26 cellular contexts compared by ENCODE assay signal in the genomic region with DNA sequence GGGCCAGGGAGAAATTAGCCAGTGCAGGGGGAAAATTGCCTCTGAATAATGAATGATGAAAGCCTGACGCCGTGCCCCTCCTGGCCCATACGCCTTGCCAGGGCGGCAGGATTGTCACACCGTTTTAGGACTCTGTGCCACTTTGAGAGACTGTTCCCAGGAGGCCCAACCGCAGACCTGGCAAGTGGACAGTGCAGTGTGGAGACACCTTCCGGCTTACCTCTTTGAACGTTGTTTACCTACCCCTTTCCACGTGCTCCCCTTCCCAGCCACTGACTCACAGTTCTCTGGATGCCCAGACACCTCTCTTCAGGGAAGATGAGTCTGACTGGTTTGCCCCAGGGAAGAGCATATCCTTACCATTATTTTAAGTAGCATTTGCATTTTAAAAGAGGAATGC.
DNase-seq lines count a peak whose midpoint lies in the region; ATAC-seq and TF ChIP-seq lines count a peak whose summit lies in the region.
"Had no signal": no experiment of that assay in that cellular context is flagged by ENCODE, and none has a peak within 500 bp of the region (broad histone marks: within the 10 kb centered on the region; RNA-seq: fewer than 3 reads in every experiment).

No MANE protein-coding gene starts in this region.

- dilution Hi-C loops in mammary epithelial cell (cut with HindIII; ENCODE audit: low sequenced_read_pairs) = loop anchor here (5.0 kb wide), 1 partner anchor 45 kb away; no protein-coding TSS in a partner anchor

- H3K4me3 ChIP-seq in mammary epithelial cell (replicated peaks in 1 of 3; ENCODE audit: insufficient read depth in 1 of 3, low read depth in 2 of 3, low read length in 3 of 3) (no peak overlapping the region), PC-3 (ENCODE audit: low read length) (no peak overlapping the region), smooth muscle cell (no peak overlapping the region), colonic mucosa (no peak overlapping the region)
- H3K4me3 ChIP-seq: cardiac muscle cell had no signal

- H3K9me3 Mint-ChIP-seq in MCF 10A (ENCODE audit: unreplicated experiment) = peaks cover 8% of the 10 kb centered on the region

- H3K36me3 ChIP-seq in mammary epithelial cell (ENCODE audit: insufficient read depth, low read length) (no peaks in the 10 kb centered on the region), PC-3 (ENCODE audit: low read depth, low read length) (no peaks in the 10 kb centered on the region), smooth muscle cell (ENCODE audit: low read depth) (no peaks in the 10 kb centered on the region), colonic mucosa (no peaks in the 10 kb centered on the region)
- H3K36me3 ChIP-seq: cardiac muscle cell had no signal

- H3K4me1 Mint-ChIP-seq in MCF 10A (ENCODE audit: insufficient read depth, unreplicated experiment) = peaks cover 7% of the 10 kb centered on the region
- H3K4me1 Mint-ChIP-seq: activated naive CD4-positive, alpha-beta T cell treated with anti-CD3 and anti-CD28 coated beads, Interleukin-2, amount 50 U/mL, for 24 hours; stimulated activated effector memory CD8-positive, alpha-beta T cell treated with anti-CD3 and anti-CD28 coated beads, Interleukin-12 subunit alpha, Interleukin-12 subunit beta, amount 100 ng/mL, for 72 hours had no signal

- no peaks in the 10 kb centered on the region for H3K9me2 ChIP-seq in PC-3 (replicated peaks; ENCODE audit: low read length)

- H2AFZ ChIP-seq in mammary epithelial cell (ENCODE audit: low read depth, low read length) = no peak overlapping the region
- H2AFZ ChIP-seq in PC-3 (ENCODE audit: low read length) = no peak overlapping the region
- H2AFZ ChIP-seq in smooth muscle cell (ENCODE audit: low read depth) = no peak overlapping the region

- CTCF ChIA-PET in MCF 10A (lab: Yijun Ruan, JAX) (no interaction called here), mammary epithelial cell (lab: Charles Lee; ENCODE audit: low non-redundant PET) (no interaction called here), PC-3 (lab: Charles Lee) (no interaction called here)

- H3K4me1 ChIP-seq in mammary epithelial cell (ENCODE audit: insufficient read depth, low read length) (no peaks in the 10 kb centered on the region), PC-3 (ENCODE audit: insufficient read depth, low read length) (peaks cover 5% of the 10 kb centered on the region; the same call in 1 of the 2 replicates), foreskin keratinocyte (no peaks in the 10 kb centered on the region), smooth muscle cell (ENCODE audit: low read depth) (no peaks in the 10 kb centered on the region), colonic mucosa (no peaks in the 10 kb centered on the region)

- H3K9me3 ChIP-seq in mammary epithelial cell (replicated peaks; ENCODE audit: insufficient read depth, low read length) = no peaks in the 10 kb centered on the region
- H3K9me3 ChIP-seq in PC-3 (ENCODE audit: low read length) = no peaks in the 10 kb centered on the region
- no peaks in the 10 kb centered on the region for H3K9me3 ChIP-seq in smooth muscle cell (replicated peaks; ENCODE audit: low read depth)
- H3K9me3 ChIP-seq in colonic mucosa = no peaks in the 10 kb centered on the region

- in situ Hi-C loops in mammary epithelial cell (cut with MboI; ENCODE audit: low sequenced_read_pairs in 2 of 2) = no loop called here

- H3K79me2 ChIP-seq in mammary epithelial cell (ENCODE audit: insufficient read depth, low read length) = no peaks in the 10 kb centered on the region
- H3K79me2 ChIP-seq in PC-3 (ENCODE audit: low read length) = no peaks in the 10 kb centered on the region
- H3K79me2 ChIP-seq in smooth muscle cell (ENCODE audit: low read depth) = no peaks in the 10 kb centered on the region

- H4K20me1 ChIP-seq in mammary epithelial cell (ENCODE audit: insufficient read depth, low read length) = no peaks in the 10 kb centered on the region
- H4K20me1 ChIP-seq in PC-3 (ENCODE audit: low read length) = no peaks in the 10 kb centered on the region
- H4K20me1 ChIP-seq in smooth muscle cell (ENCODE audit: low read depth) = no peaks in the 10 kb centered on the region

- H3K4me2 ChIP-seq in mammary epithelial cell (ENCODE audit: insufficient read depth, low read depth, low read length) (no peak overlapping the region), PC-3 (ENCODE audit: low read length) (0 out of 2 replicates have a peak overlapping the region, but pooled peaks have one; percentile 5), smooth muscle cell (no peak overlapping the region)

- no peaks in the 10 kb centered on the region for H3K27me3 Mint-ChIP-seq in MCF 10A (ENCODE audit: insufficient read depth, unreplicated experiment)
- H3K27me3 Mint-ChIP-seq: dendritic cell treated with granulocyte-macrophage colony-stimulating factor and Interleukin-4, amounts not matched to agents 40 ng/mL and 50 ng/mL, for 4 days had no signal

- DNase-seq in MCF 10A (ENCODE audit: unreplicated experiment) (peak; percentile 78), mammary epithelial cell (no peak), PC-3 (peak; percentile 72), foreskin keratinocyte (peak; percentile 31 to 61), smooth muscle cell (lab: John Stamatoyannopoulos, UW; ENCODE audit: unreplicated experiment) (no peak), colonic mucosa (no peak)
- DNase-seq: 8988T; H9; IMR-90; NCI-H1105; NCI-H2081; NCI-H446 treated with DMSO at 0.1 percent for 48 hours; nucleus accumbens; Right ventricle myocardium superior; small intestine; stimulated activated CD4-positive, alpha-beta T cell treated with anti-CD3 and anti-CD28 coated beads, Interleukin-2, amount 100 ng/mL, for 24 hours; substantia nigra; T-helper 9 cell had no signal

- H3K27me3 ChIP-seq in mammary epithelial cell (ENCODE audit: insufficient read depth, low read length) (peaks cover 3% of the 10 kb centered on the region), PC-3 (ENCODE audit: low read length) (no peaks in the 10 kb centered on the region), foreskin keratinocyte (peaks cover 2% of the 10 kb centered on the region), smooth muscle cell (ENCODE audit: low read depth) (no peaks in the 10 kb centered on the region), colonic mucosa (no peaks in the 10 kb centered on the region)
- H3K27me3 ChIP-seq: cardiac muscle cell had no signal

- no peak overlapping the region for H3K4me3 Mint-ChIP-seq in MCF 10A (ENCODE audit: unreplicated experiment)
- H3K4me3 Mint-ChIP-seq: activated naive CD4-positive, alpha-beta T cell treated with anti-CD3 and anti-CD28 coated beads, Interleukin-2, amount 50 U/mL, for 24 hours; activated T-helper 1 cell treated with anti-CD3 and anti-CD28 coated beads, Interleukin-12 subunit alpha, Interleukin-12 subunit beta, Interleukin-2, Interleukin-4 antibody, amounts not matched to agents 30 ng/mL and 10 ng/mL and 1 ng/mL, durations not matched to agents 14 hours and 24 hours and 36 hours; dendritic cell treated with granulocyte-macrophage colony-stimulating factor and Interleukin-4, amounts not matched to agents 40 ng/mL and 50 ng/mL, for 4 days; H9; stimulated activated effector memory CD8-positive, alpha-beta T cell treated with anti-CD3 and anti-CD28 coated beads, Interleukin-12 subunit alpha, Interleukin-12 subunit beta, amount 100 ng/mL, for 72 hours had no signal

- H3F3A ChIP-seq in PC-3 (ENCODE audit: low read length, unreplicated experiment) (no peaks in the 10 kb centered on the region), smooth muscle cell (ENCODE audit: low read depth) (no peaks in the 10 kb centered on the region)

- no peak overlapping the region for H3K27ac ChIP-seq in mammary epithelial cell (ENCODE audit: insufficient read depth, low read depth, low read length)
- H3K27ac ChIP-seq in PC-3 (ENCODE audit: low read length) = no peak overlapping the region
- no peak overlapping the region for H3K27ac ChIP-seq in foreskin keratinocyte
- H3K27ac ChIP-seq in smooth muscle cell (ENCODE audit: low read depth) = peak overlapping the region; percentile 57
- no peak overlapping the region for H3K27ac ChIP-seq in colonic mucosa
- H3K27ac ChIP-seq: cardiac muscle cell, HL-60 had no signal

- POLR2A ChIA-PET in MCF 10A (lab: Yijun Ruan, JAX) (no interaction called here), PC-3 (lab: Charles Lee; ENCODE audit: unreplicated experiment) (no interaction called here)

- H3K9ac ChIP-seq in mammary epithelial cell (ENCODE audit: insufficient read depth, low read length) (no peak overlapping the region), PC-3 (ENCODE audit: low read length) (no peak overlapping the region), smooth muscle cell (ENCODE audit: low read depth) (no peak overlapping the region), colonic mucosa (ENCODE audit: low read depth in 2 of 2, low read length in 2 of 2) (no peak overlapping the region)

- intact Hi-C loops in MCF 10A (cut with micrococcal nuclease) = no loop called here
- intact Hi-C loops in mammary epithelial cell (cut with micrococcal nuclease) = no loop called here
- intact Hi-C loops in PC-3 (cut with micrococcal nuclease) = no loop called here
- intact Hi-C loops in colonic mucosa (cut with DNase I) = no loop called here

- ATAC-seq in PC-3 (peak; percentile 90), foreskin keratinocyte (peak; percentile 74), GM18505 (IDR thresholded peaks at IDR 0.05; ENCODE audit: unreplicated experiment) (no peak), HG03342 (IDR thresholded peaks at IDR 0.05; ENCODE audit: unreplicated experiment) (no peak)
- ATAC-seq: stimulated activated effector memory CD8-positive, alpha-beta T cell treated with anti-CD3 and anti-CD28 coated beads, Interleukin-12 subunit alpha, Interleukin-12 subunit beta, amount 100 ng/mL, for 72 hours had no signal

- H3K27ac Mint-ChIP-seq in MCF 10A (ENCODE audit: low read depth, unreplicated experiment) = no peak overlapping the region
- H3K27ac Mint-ChIP-seq: activated naive CD4-positive, alpha-beta T cell treated with anti-CD3 and anti-CD28 coated beads, Interleukin-2, amount 50 U/mL, for 24 hours; activated T-helper 1 cell treated with anti-CD3 and anti-CD28 coated beads, Interleukin-12 subunit alpha, Interleukin-12 subunit beta, Interleukin-2, Interleukin-4 antibody, amounts not matched to agents 30 ng/mL and 10 ng/mL and 1 ng/mL, durations not matched to agents 14 hours and 24 hours and 36 hours; dendritic cell treated with granulocyte-macrophage colony-stimulating factor and Interleukin-4, amounts not matched to agents 40 ng/mL and 50 ng/mL, for 4 days; H9; stimulated activated effector memory CD8-positive, alpha-beta T cell treated with anti-CD3 and anti-CD28 coated beads, Interleukin-12 subunit alpha, Interleukin-12 subunit beta, amount 100 ng/mL, for 72 hours had no signal

- BruUV-seq in MCF 10A (replicated peaks; lab: Mats Ljungman, UMichigan) (no TSS peak), mammary epithelial cell (replicated peaks; lab: Mats Ljungman, UMichigan) (no TSS peak), PC-3 (replicated peaks; lab: Mats Ljungman, UMichigan) (no TSS peak)

- TF ChIP-seq CTCF in MCF 10A (IDR thresholded peaks at IDR 0.05; ENCODE audit: unreplicated experiment) (no peak), mammary epithelial cell (conservative IDR thresholded peaks at IDR 0.05 in 1 of 2, IDR thresholded peaks at IDR 0.05 in 1 of 2; ENCODE audit: extremely low read depth in 1 of 2, insufficient read depth in 1 of 2, low read depth in 1 of 2, low read length in 2 of 2) (no peak), PC-3 (conservative IDR thresholded peaks at IDR 0.05; ENCODE audit: low read depth, low read length) (no peak), foreskin keratinocyte (conservative IDR thresholded peaks at IDR 0.05) (no peak), smooth muscle cell (IDR thresholded peaks at IDR 0.05; ENCODE audit: borderline replicate concordance, insufficient read depth, poor library complexity, severe bottlenecking) (no peak), colonic mucosa (IDR thresholded peaks at IDR 0.05) (no peak)

- H3K36me3 Mint-ChIP-seq in MCF 10A (ENCODE audit: insufficient read depth, unreplicated experiment) = no peaks in the 10 kb centered on the region
- H3K36me3 Mint-ChIP-seq: stimulated activated effector memory CD8-positive, alpha-beta T cell treated with anti-CD3 and anti-CD28 coated beads, Interleukin-12 subunit alpha, Interleukin-12 subunit beta, amount 100 ng/mL, for 72 hours had no signal

- TF ChIP-seq POLR2A in GM18505 (IDR thresholded peaks at IDR 0.05; ENCODE audit: borderline replicate concordance, extremely low read depth, insufficient read depth, insufficient read length) = no peak

- 79% methylated on average over 9 of the region's 9 CpGs for WGBS in mammary epithelial cell (ENCODE audit: low coverage, missing lambda C conversion rate)
- 79% methylated on average over 9 of the region's 9 CpGs for WGBS in smooth muscle cell (ENCODE audit: low lambda C conversion rate)

Comparison
In these comparisons a context has a peak if more than half of its experiments do, and no peak if none do; other contexts are left out.
1. DNase-seq: peak in MCF 10A (single experiment), PC-3 (single experiment) and foreskin keratinocyte (2 of 2); none in mammary epithelial cell (single experiment), smooth muscle cell (single experiment) and colonic mucosa (single experiment).
2. ATAC-seq: peak in PC-3 (single experiment) and foreskin keratinocyte (single experiment); none in GM18505 (single experiment) and HG03342 (single experiment).